ENCODE assay signal across 8 cellular contexts in genomic region chr1:31593770-31594632, GRCh38. TPM values are rescaled to one million over a fixed set of nuclear protein-coding genes. Genes with fewer than 3 reads are reported as not detected.
A peak's percentile ranks its signal among the peaks of the same experiment; 100 is the strongest.
DNase-seq lines count a peak whose midpoint lies in the region; ATAC-seq and TF ChIP-seq lines count a peak whose summit lies in the region.

No MANE protein-coding gene starts in this region.

- peaks cover 4% of the 10 kb centered on the region; the same call in 1 of the 2 replicates for H3K4me1 Mint-ChIP-seq in WTC11

- POLR2A ChIA-PET in WTC11 (lab: Charles Lee) = no interaction called here

- H4K20me1 ChIP-seq in BLaER1 treated with 17β-estradiol and CSF1 and Interleukin-3, amounts not matched to agents 10 nM and 100 nM = no peaks in the 10 kb centered on the region

- CTCF ChIA-PET in WTC11 (lab: Charles Lee) = interaction anchor here (0.8 to 0.9 kb wide), 2 partner anchors 31 to 45 kb away, joined by 3 to 4 read pairs; no protein-coding TSS in a partner anchor

- H3K4me3 ChIP-seq in BLaER1 treated with 17β-estradiol and CSF1 and Interleukin-3, amounts not matched to agents 10 nM and 100 nM = no peak overlapping the region
- H3K4me3 ChIP-seq in colonic mucosa = no peak overlapping the region

- no peaks in the 10 kb centered on the region for H3K36me3 Mint-ChIP-seq in WTC11

- no peaks in the 10 kb centered on the region for H3K36me3 ChIP-seq in BLaER1 treated with 17β-estradiol and CSF1 and Interleukin-3, amounts not matched to agents 10 nM and 100 nM
- H3K36me3 ChIP-seq in colonic mucosa = no peaks in the 10 kb centered on the region

- peak; percentile 71 for TF ChIP-seq CTCF in WTC11 (IDR thresholded peaks at IDR 0.05)
- peak; percentile 90 for TF ChIP-seq CTCF in colonic mucosa (IDR thresholded peaks at IDR 0.05)

- H3K27ac ChIP-seq in BLaER1 treated with 17β-estradiol and CSF1 and Interleukin-3, amounts not matched to agents 10 nM and 100 nM = peak overlapping the region in 8 of 11 experiments; percentile 54 to 91 (median 65); a peak in 16 of 22 replicates
- no peak overlapping the region for H3K27ac ChIP-seq in colonic mucosa

- ATAC-seq in GM21619 (IDR thresholded peaks at IDR 0.05; ENCODE audit: unreplicated experiment) = peak; percentile 51
- peak; percentile 97 for ATAC-seq in WTC11
- no peak for ATAC-seq in GM21367 (IDR thresholded peaks at IDR 0.05; ENCODE audit: unreplicated experiment)

- no peak overlapping the region; a peak in 1 of 22 replicates for H3K9ac ChIP-seq in BLaER1 treated with 17β-estradiol and CSF1 and Interleukin-3, amounts not matched to agents 10 nM and 100 nM
- no peak overlapping the region for H3K9ac ChIP-seq in colonic mucosa (ENCODE audit: low read depth in 2 of 2, low read length in 2 of 2)

- H3K27me3 Mint-ChIP-seq in WTC11 (ENCODE audit: low read depth) = peaks cover 17% of the 10 kb centered on the region

- DNase-seq in NCI-H2171 (lab: John Stamatoyannopoulos, UW) = peak; percentile 63
- DNase-seq in WTC11 (ENCODE audit: low spot score) = peak; percentile 88
- DNase-seq in colonic mucosa = peak; percentile 93
- peak; percentile 80 to 89 for DNase-seq in lung microvascular endothelial cell (ENCODE audit: low read depth in 2 of 2)
- peak; percentile 19 to 21 for DNase-seq in stimulated activated CD8-positive, alpha-beta memory T cell treated with anti-CD3 and anti-CD28 coated beads, Interleukin-7, amount 100 ng/mL, for 1 hour (ENCODE audit: low read depth in 2 of 2)

- H3K27ac Mint-ChIP-seq in WTC11 = no peak overlapping the region

- no peaks in the 10 kb centered on the region for H3K9me3 ChIP-seq in BLaER1 treated with 17β-estradiol and CSF1 and Interleukin-3, amounts not matched to agents 10 nM and 100 nM (replicated peaks in 1 of 11)
- H3K9me3 ChIP-seq in colonic mucosa = no peaks in the 10 kb centered on the region

- peak overlapping the region in 9 of 11 experiments; percentile 9 to 59 (median 45); a peak in 16 of 22 replicates for H3K4me2 ChIP-seq in BLaER1 treated with 17β-estradiol and CSF1 and Interleukin-3, amounts not matched to agents 10 nM and 100 nM

- H3K4me3 Mint-ChIP-seq in WTC11 = no peak overlapping the region

- peaks cover under 1 to 5% (median 3%) of the 10 kb centered on the region in 11 experiments; a peak in 16 of 22 replicates for H3K27me3 ChIP-seq in BLaER1 treated with 17β-estradiol and CSF1 and Interleukin-3, amounts not matched to agents 10 nM and 100 nM
- H3K27me3 ChIP-seq in colonic mucosa = no peaks in the 10 kb centered on the region

- peaks cover 19 to 83% (median 76%) of the 10 kb centered on the region in 10 experiments for H3K4me1 ChIP-seq in BLaER1 treated with 17β-estradiol and CSF1 and Interleukin-3, amounts not matched to agents 10 nM and 100 nM
- H3K4me1 ChIP-seq in colonic mucosa = no peaks in the 10 kb centered on the region

- no peaks in the 10 kb centered on the region for H3K9me3 Mint-ChIP-seq in WTC11

- intact Hi-C loops in colonic mucosa (cut with DNase I) = loop anchor here (1.0 kb wide), 1 partner anchor 30 kb away; no protein-coding TSS in a partner anchor

TF ChIP-seq in WTC11, 78 proteins besides CTCF, POLR2A, EP300 and RAD21:
- TF ChIP-seq RORB (CRISPR knock-in tag; IDR thresholded peaks at IDR 0.05) = no peak
- no peak; the same call in 1 of the 2 replicates for TF ChIP-seq FOXP1 (CRISPR knock-in tag; IDR thresholded peaks at IDR 0.05; ENCODE audit: borderline replicate concordance)
- 0 out of 2 replicates have a peak, but pooled peaks have one; percentile 24 for TF ChIP-seq GTF2I (CRISPR knock-in tag; conservative IDR thresholded peaks at IDR 0.05)
- TF ChIP-seq ZNF425 (CRISPR knock-in tag; conservative IDR thresholded peaks at IDR 0.05) = no peak
- TF ChIP-seq STAT6 (CRISPR knock-in tag; conservative IDR thresholded peaks at IDR 0.05; ENCODE audit: low read depth) = no peak

RNA-seq across cellular contexts. Expression of gene TINAGL1, which starts 17.7 kb away (rescaled TPM):
- total RNA-seq in WTC11 (2021) (7.2 to 8.4 TPM (median 8.4 TPM) in 3 replicates), colonic mucosa (100 to 1,000 TPM; 116 to 130 TPM), lung microvascular endothelial cell (229 and 317 TPM in 2 replicates)

RNA-seq across cellular contexts. Expression of gene HCRTR1, which starts 23.5 kb away (rescaled TPM):
- 0.13 to 0.23 TPM (median 0.14 TPM) in 3 replicates for total RNA-seq in WTC11 (2021)
- not detected for total RNA-seq in colonic mucosa
- total RNA-seq in lung microvascular endothelial cell = 1.5 and 5.4 TPM in 2 replicates

RNA-seq across cellular contexts. Expression of gene PEF1, which starts 50.7 kb away (rescaled TPM):
- total RNA-seq in WTC11 (2021) = 33.7 to 37.0 TPM (median 35.5 TPM) in 3 replicates
- total RNA-seq in colonic mucosa = 10 to 100 TPM; 57.5 to 67.8 TPM
- total RNA-seq in lung microvascular endothelial cell = 97.9 and 132 TPM in 2 replicates

Comparison
In these comparisons a context has a peak if more than half of its experiments do, and no peak if none do; other contexts are left out.
1. DNase-seq: peak in every context shown above with its lines; median percentile 93 in colonic mucosa; 88 in WTC11; 84 in lung microvascular endothelial cell; 63 in NCI-H2171; 20 in stimulated activated CD8-positive, alpha-beta memory T cell treated with anti-CD3 and anti-CD28 coated beads, Interleukin-7, amount 100 ng/mL, for 1 hour.
2. RNA of gene TINAGL1, which starts 17.7 kb away (total RNA-seq): 229 to 317 TPM in lung microvascular endothelial cell and 116 to 130 TPM in colonic mucosa; 7.2 to 8.4 TPM in WTC11; every median in the first group is over 10 times any median in the second.